In the genomic region with DNA sequence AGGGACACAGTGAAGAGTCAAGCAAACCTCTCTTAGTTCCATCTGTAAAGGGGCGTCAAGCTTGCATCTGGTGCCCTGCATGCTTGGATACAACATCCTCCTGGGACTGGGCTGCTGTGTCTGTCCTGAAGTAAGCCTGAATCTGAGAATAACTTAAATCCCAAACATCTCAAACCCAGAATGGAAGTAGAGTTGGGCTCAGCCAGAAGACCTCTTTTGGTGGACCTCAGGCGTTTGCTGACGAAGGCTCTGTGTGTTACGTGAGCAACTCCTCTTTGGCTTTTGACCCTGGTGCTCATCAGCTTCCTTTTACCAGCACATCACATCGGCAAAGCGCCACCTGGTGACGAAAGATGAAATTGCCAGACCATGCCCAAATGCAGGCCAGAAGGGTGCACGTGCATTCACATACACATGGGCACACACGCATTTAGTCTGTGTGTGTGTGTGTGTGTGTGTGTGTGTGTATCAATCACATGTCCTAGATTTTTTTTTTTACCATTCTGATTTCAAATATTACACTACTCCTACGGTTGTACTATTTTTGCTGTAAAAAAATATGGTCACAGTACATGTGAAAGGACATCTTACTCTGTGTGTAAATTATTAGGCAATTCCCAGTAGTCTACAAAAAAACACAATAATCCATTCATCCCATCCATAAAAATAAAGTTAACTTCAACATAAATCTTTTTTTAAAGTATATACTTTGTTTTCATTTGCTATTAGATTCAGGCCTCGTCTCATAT, we compare ENCODE assay signal across 8 cellular contexts. TPM values are rescaled to one million over a fixed set of nuclear protein-coding genes. Genes with fewer than 3 reads are reported as not detected.
DNase-seq lines count a peak whose midpoint lies in the region; ATAC-seq, FAIRE-seq and TF ChIP-seq lines count a peak whose summit lies in the region.

No MANE protein-coding gene starts in this region.

- no peaks in the 10 kb centered on the region for H3K27me3 Mint-ChIP-seq in activated CD4-positive, alpha-beta memory T cell treated with anti-CD3 and anti-CD28 coated beads for 36 hours

- no peaks in the 10 kb centered on the region for H3K9me3 Mint-ChIP-seq in activated CD4-positive, alpha-beta memory T cell treated with anti-CD3 and anti-CD28 coated beads for 36 hours

- H3K27ac Mint-ChIP-seq in activated CD4-positive, alpha-beta memory T cell treated with anti-CD3 and anti-CD28 coated beads for 36 hours, result peak overlapping the region; percentile 87

- intact Hi-C loops in activated CD4-positive, alpha-beta memory T cell treated with anti-CD3 and anti-CD28 coated beads for 36 hours (cut with micrococcal nuclease), result loop anchor here (1.0 to 5.0 kb wide), 3 partner anchors 17 to 335 kb away; no protein-coding TSS in a partner anchor

- peaks cover 1% of the 10 kb centered on the region for H3K36me3 Mint-ChIP-seq in activated CD4-positive, alpha-beta memory T cell treated with anti-CD3 and anti-CD28 coated beads for 36 hours

- POLR2A ChIA-PET in activated CD4-positive, alpha-beta memory T cell treated with anti-CD3 and anti-CD28 coated beads for 36 hours (lab: Charles Lee), result interaction anchor here (0.8 to 15.5 kb wide), 8 partner anchors 10 to 97 kb away, joined by 3 to 298 read pairs (median 4); a partner anchor contains a TSS

- CTCF ChIA-PET in activated CD4-positive, alpha-beta memory T cell treated with anti-CD3 and anti-CD28 coated beads for 36 hours (lab: Charles Lee), result interaction anchor here (0.6 to 9.3 kb wide), 38 partner anchors 9 to 305 kb away, joined by 3 to 114 read pairs (median 4); a partner anchor contains a TSS

- no peak for ATAC-seq in HG03565 (IDR thresholded peaks at IDR 0.05; ENCODE audit: unreplicated experiment)

- FAIRE-seq in GM12892 (lab: Jason Lieb, UNC), result peak; percentile 97

- peak; percentile 64 for DNase-seq in GM12892 (ENCODE audit: insufficient read length)
- DNase-seq in HuH-7 (ENCODE audit: low spot score), result peak; percentile 95
- peak; percentile 76 for DNase-seq in NK-92 treated with Interleukin-12 subunit alpha and Interleukin-12 subunit beta, amount 100 ng/mL, for 24 hours (lab: John Stamatoyannopoulos, UW)
- peak; percentile 98 for DNase-seq in activated CD4-positive, alpha-beta memory T cell treated with anti-CD3 and anti-CD28 coated beads for 36 hours
- peak; percentile 88 for DNase-seq in effector CD4-positive, alpha-beta T cell
- DNase-seq in medulla oblongata (ENCODE audit: extremely low spot score), result peak; percentile 92
- DNase-seq in stimulated activated CD8-positive, alpha-beta memory T cell treated with anti-CD3 and anti-CD28 coated beads, Interleukin-15, amount 100 ng/mL, for 1 hour (ENCODE audit: low read depth), result peak; percentile 94

- TF ChIP-seq POLR2A in GM12892 (IDR thresholded peaks at IDR 0.05; ENCODE audit: low read depth, low read length), result no peak

- H3K4me3 Mint-ChIP-seq in activated CD4-positive, alpha-beta memory T cell treated with anti-CD3 and anti-CD28 coated beads for 36 hours, result peak overlapping the region; percentile 62

- H3K4me1 Mint-ChIP-seq in activated CD4-positive, alpha-beta memory T cell treated with anti-CD3 and anti-CD28 coated beads for 36 hours (ENCODE audit: low read depth), result peaks cover 56% of the 10 kb centered on the region

RNA-seq across cellular contexts. Expression of a gene that starts 41.1 kb away (rescaled TPM):
- not detected for polyA plus RNA-seq in GM12892 (2012; ENCODE audit: missing spikeins)
- under 1 TPM; 0.22 to 0.29 TPM for total RNA-seq in activated CD4-positive, alpha-beta memory T cell treated with anti-CD3 and anti-CD28 coated beads for 36 hours

RNA-seq across cellular contexts. Expression of a gene that starts 58.1 kb away (rescaled TPM):
- polyA plus RNA-seq in GM12892 (2012; ENCODE audit: missing spikeins), result 4.6 TPM
- total RNA-seq in activated CD4-positive, alpha-beta memory T cell treated with anti-CD3 and anti-CD28 coated beads for 36 hours, result 10 to 100 TPM; 25.4 to 28.0 TPM
